Comparison of ENCODE assay signal across 9 cellular contexts in genomic region chr21:36478207-36478701, GRCh38. TPM values are rescaled to one million over a fixed set of nuclear protein-coding genes. Genes with fewer than 3 reads are reported as not detected.
DNase-seq lines count a peak whose midpoint lies in the region; ATAC-seq and TF ChIP-seq lines count a peak whose summit lies in the region.
"Had no signal": no experiment of that assay in that cellular context is flagged by ENCODE, and none has a peak within 500 bp of the region (broad histone marks: within the 10 kb centered on the region; RNA-seq: fewer than 3 reads in every experiment).

No MANE protein-coding gene starts in this region.

- peaks cover 16% of the 10 kb centered on the region for H3K27me3 Mint-ChIP-seq in activated T-cell treated with anti-CD3 and anti-CD28 coated beads, Interleukin-2, amount 50 U/mL, for 72 hours (ENCODE audit: low read depth)

- H3K27me3 ChIP-seq in ACC112 (ENCODE audit: insufficient read depth, low read length), result no peaks in the 10 kb centered on the region

- H3K79me2 ChIP-seq in ACC112 (ENCODE audit: control insufficient read depth, insufficient read depth, low read length, unreplicated experiment), result no peaks in the 10 kb centered on the region

- no peak overlapping the region for H2AFZ ChIP-seq in ACC112 (ENCODE audit: low read length, unreplicated experiment)

- H3K27ac Mint-ChIP-seq in activated T-cell treated with anti-CD3 and anti-CD28 coated beads, Interleukin-2, amount 50 U/mL, for 72 hours, result no peak overlapping the region

- peak overlapping the region in 1 of 2 donors; percentile 65 for H3K4me3 Mint-ChIP-seq in activated T-cell treated with anti-CD3 and anti-CD28 coated beads, Interleukin-2, amount 50 U/mL, for 72 hours

- no peak for TF ChIP-seq CTCF in GM12865 (IDR thresholded peaks at IDR 0.05; ENCODE audit: insufficient read depth, low read depth, low read length, missing control alignments)

- peaks cover 18% of the 10 kb centered on the region for H3K4me1 Mint-ChIP-seq in activated T-cell treated with anti-CD3 and anti-CD28 coated beads, Interleukin-2, amount 50 U/mL, for 72 hours (ENCODE audit: low read depth)

- peak; percentile 53 for DNase-seq in GM12865 (ENCODE audit: low read depth)
- peak; percentile 46 to 60 for DNase-seq in activated T-cell treated with anti-CD3 and anti-CD28 coated beads, Interleukin-2, amount 50 U/mL, for 72 hours
- DNase-seq in left lobe of liver (ENCODE audit: low spot score), result no peak
- DNase-seq in SHP77 (lab: John Stamatoyannopoulos, UW), result no peak
- no peak for DNase-seq in UCSD-AML1 (lab: John Stamatoyannopoulos, UW; ENCODE audit: unreplicated experiment)
- DNase-seq in NCI-H187 treated with DMSO at 0.1 percent for 48 hours (lab: John Stamatoyannopoulos, UW), result no peak
- DNase-seq: DND-41 had no signal

- H3K4me3 ChIP-seq in ACC112 (ENCODE audit: low read depth, low read length) (peak overlapping the region; percentile 44), GM12865 (ENCODE audit: low read depth, low read length) (no peak overlapping the region)

- H3K4me1 ChIP-seq in ACC112 (ENCODE audit: control insufficient read depth, insufficient read depth, low read length, unreplicated experiment), result peaks cover 10% of the 10 kb centered on the region

- no peaks in the 10 kb centered on the region for H3K36me3 Mint-ChIP-seq in activated T-cell treated with anti-CD3 and anti-CD28 coated beads, Interleukin-2, amount 50 U/mL, for 72 hours (ENCODE audit: insufficient read depth in 2 of 2)

- no peaks in the 10 kb centered on the region for H3K36me3 ChIP-seq in ACC112 (ENCODE audit: insufficient read depth, low read length)

- peak overlapping the region; percentile 29; the same call in 1 of the 2 replicates for H3K27ac ChIP-seq in ACC112 (ENCODE audit: low read depth, low read length)

- no peaks in the 10 kb centered on the region for H3K9me3 Mint-ChIP-seq in activated T-cell treated with anti-CD3 and anti-CD28 coated beads, Interleukin-2, amount 50 U/mL, for 72 hours

- peak; percentile 98 to 99 for ATAC-seq in activated T-cell treated with anti-CD3 and anti-CD28 coated beads, Interleukin-2, amount 50 U/mL, for 72 hours (replicated peaks in 1 of 2)
- ATAC-seq in left lobe of liver (peak; percentile 14), HG02588 (IDR thresholded peaks at IDR 0.05; ENCODE audit: unreplicated experiment) (no peak)

RNA-seq across cellular contexts. Expression of gene CLDN14, which starts 1.7 kb away (rescaled TPM):
- not detected for total RNA-seq in activated T-cell treated with anti-CD3 and anti-CD28 coated beads, Interleukin-2, amount 50 U/mL, for 72 hours
- 16.4 TPM for total RNA-seq in left lobe of liver

Comparison
In these comparisons a context has a peak if more than half of its experiments do, and no peak if none do; other contexts are left out.
1. DNase-seq: peak in GM12865 (single experiment) and activated T-cell treated with anti-CD3 and anti-CD28 coated beads, Interleukin-2, amount 50 U/mL, for 72 hours (2 of 2); none in left lobe of liver (single experiment), SHP77 (0 of 2), UCSD-AML1 (single experiment) and NCI-H187 treated with DMSO at 0.1 percent for 48 hours (single experiment).
2. RNA of gene CLDN14, which starts 1.7 kb away (total RNA-seq): 16.4 TPM in left lobe of liver (single experiment); not detected in activated T-cell treated with anti-CD3 and anti-CD28 coated beads, Interleukin-2, amount 50 U/mL, for 72 hours; every median in the first group is over 10 times any median in the second.